Comparison of ENCODE assay signal across 8 cellular contexts in genomic region chr14:75459099-75459741, GRCh38. TPM values are rescaled to one million over a fixed set of nuclear protein-coding genes. Genes with fewer than 3 reads are reported as not detected.
DNase-seq lines count a peak whose midpoint lies in the region; ATAC-seq and TF ChIP-seq lines count a peak whose summit lies in the region.

No MANE protein-coding gene starts in this region.

- H3K4me3 ChIP-seq in foreskin fibroblast (ENCODE audit: low read depth in 1 of 2, low read length in 2 of 2) = no peak overlapping the region

- intact Hi-C loops in Right ventricle myocardium inferior (cut with DNase I) = no loop called here

- DNase-seq in GF-D8 (lab: John Stamatoyannopoulos, UW) = peak; percentile 77
- DNase-seq in NOMO-1 (lab: John Stamatoyannopoulos, UW; ENCODE audit: unreplicated experiment in 2 of 2) = peak; percentile 85 to 86
- no peak for DNase-seq in Right ventricle myocardium inferior (ENCODE audit: missing footprints)
- peak in 29 of 56 donors; percentile 10 to 63 (median 31) for DNase-seq in nucleus accumbens (lab: John Stamatoyannopoulos, UW)
- DNase-seq in activated T-cell treated with anti-CD3 and anti-CD28 coated beads, Interleukin-2, amount 50 U/mL, for 48 hours = no peak
- DNase-seq in foreskin fibroblast = no peak
- DNase-seq in middle frontal gyrus (ENCODE audit: extremely low spot score, low spot score) = no peak

- ATAC-seq in Right ventricle myocardium inferior (peak; percentile 91), GM21576 (IDR thresholded peaks at IDR 0.05; ENCODE audit: unreplicated experiment) (no peak)

- no peak for TF ChIP-seq CTCF in foreskin fibroblast (IDR thresholded peaks at IDR 0.05; ENCODE audit: low read depth, low read length)

RNA-seq across cellular contexts. Expression of gene JDP2, which starts 31.4 kb away (rescaled TPM):
- total RNA-seq in Right ventricle myocardium inferior = 27.2 TPM

Comparison
In these comparisons a context has a peak if more than half of its experiments do, and no peak if none do; other contexts are left out.
1. DNase-seq: peak in GF-D8 (single experiment), NOMO-1 (2 of 2) and nucleus accumbens (29 of 56); none in Right ventricle myocardium inferior (single experiment), activated T-cell treated with anti-CD3 and anti-CD28 coated beads, Interleukin-2, amount 50 U/mL, for 48 hours (0 of 2), foreskin fibroblast (0 of 2) and middle frontal gyrus (single experiment).